14 cellular contexts compared by ENCODE assay signal in genomic region chr6:33697845-33698244, GRCh38. TPM values are rescaled to one million over a fixed set of nuclear protein-coding genes. Genes with fewer than 3 reads are reported as not detected.
DNase-seq lines count a peak whose midpoint lies in the region; ATAC-seq and TF ChIP-seq lines count a peak whose summit lies in the region.
"Had no signal": no experiment of that assay in that cellular context is flagged by ENCODE, and none has a peak within 500 bp of the region (broad histone marks: within the 10 kb centered on the region; RNA-seq: fewer than 3 reads in every experiment).

No MANE protein-coding gene starts in this region.

- H3K4me1 ChIP-seq in right atrium auricular region: peaks cover 0 to 75% of the 10 kb centered on the region in 2 donors
- H3K4me1 ChIP-seq in endodermal cell (ENCODE audit: control insufficient read depth, insufficient read depth, low read length): peaks cover 3% of the 10 kb centered on the region
- H3K4me1 ChIP-seq in thymus (ENCODE audit: control insufficient read depth, insufficient read depth, low read length): peaks cover 41% of the 10 kb centered on the region
- H3K4me1 ChIP-seq in testis: peaks cover 31% of the 10 kb centered on the region
- peaks cover 0 to 2% (median 0%) of the 10 kb centered on the region in 4 donors for H3K4me1 ChIP-seq in right lobe of liver

- no peak for TF ChIP-seq CTCF in right atrium auricular region (IDR thresholded peaks at IDR 0.05)
- TF ChIP-seq CTCF in endodermal cell (conservative IDR thresholded peaks at IDR 0.05): no peak
- TF ChIP-seq CTCF in testis (IDR thresholded peaks at IDR 0.05): no peak
- no peak for TF ChIP-seq CTCF in right lobe of liver (IDR thresholded peaks at IDR 0.05)

- H3K36me3 Mint-ChIP-seq in T-helper 17 cell (ENCODE audit: low read depth): no peaks in the 10 kb centered on the region
- peaks cover 44% of the 10 kb centered on the region for H3K36me3 Mint-ChIP-seq in endodermal cell (ENCODE audit: low read depth)

- no peak overlapping the region for H3K4me3 Mint-ChIP-seq in T-helper 17 cell
- H3K4me3 Mint-ChIP-seq in endodermal cell: no peak overlapping the region
- H3K4me3 Mint-ChIP-seq: CD14-positive monocyte had no signal

- H3K27ac Mint-ChIP-seq in T-helper 17 cell (peak overlapping the region; percentile 99), endodermal cell (peak overlapping the region; percentile 11)

- no peak overlapping the region for H3K9ac ChIP-seq in endodermal cell (ENCODE audit: extremely low read depth, low read length, poor library complexity, severe bottlenecking)

- WGBS in endodermal cell (ENCODE audit: insufficient coverage in 1 of 2, insufficient read length in 1 of 2), 2 experiments: 95 to 98% methylated on average over 9 to 10 of the region's 10 CpGs
- WGBS in thymus: 97% methylated on average over 10 of the region's 10 CpGs
- WGBS in testis, 2 donors: 97 to 98% methylated on average over 10 of the region's 10 CpGs
- WGBS in right lobe of liver (ENCODE audit: insufficient coverage, low coverage, low lambda C conversion rate, missing lambda C conversion rate): 100% methylated on average over 4 of the region's 10 CpGs

- H3K4me1 Mint-ChIP-seq in T-helper 17 cell: peaks cover 38% of the 10 kb centered on the region
- peaks cover 9% of the 10 kb centered on the region for H3K4me1 Mint-ChIP-seq in endodermal cell

- no peaks in the 10 kb centered on the region for H3K9me3 Mint-ChIP-seq in endodermal cell
- H3K9me3 Mint-ChIP-seq: CD14-positive monocyte had no signal

- H3K36me3 ChIP-seq in right atrium auricular region (peaks cover 42% of the 10 kb centered on the region), endodermal cell (ENCODE audit: control insufficient read depth, insufficient read depth, low read length) (peaks cover 59% of the 10 kb centered on the region), thymus (ENCODE audit: control insufficient read depth, insufficient read depth) (peaks cover 17% of the 10 kb centered on the region), testis (ENCODE audit: low read depth, missing control alignments) (no peaks in the 10 kb centered on the region), right lobe of liver (peaks cover 0 to 6% (median 3%) of the 10 kb centered on the region in 4 donors)

- intact Hi-C loops in Right ventricle myocardium superior (cut with DNase I): no loop called here
- intact Hi-C loops in testis (cut with DNase I; ENCODE audit: low total_unique reads): no loop called here
- intact Hi-C loops in right lobe of liver (cut with DNase I): no loop called here

- H3K9me3 ChIP-seq in right atrium auricular region (no peaks in the 10 kb centered on the region), T-helper 17 cell (ENCODE audit: control insufficient read depth, low read length, poor library complexity, severe bottlenecking) (no peaks in the 10 kb centered on the region), endodermal cell (ENCODE audit: control insufficient read depth, low read length) (no peaks in the 10 kb centered on the region), thymus (ENCODE audit: control insufficient read depth) (no peaks in the 10 kb centered on the region), testis (no peaks in the 10 kb centered on the region), right lobe of liver (no peaks in the 10 kb centered on the region)
- H3K9me3 ChIP-seq: gastroesophageal sphincter had no signal

- H3K27me3 Mint-ChIP-seq in T-helper 17 cell: no peaks in the 10 kb centered on the region
- no peaks in the 10 kb centered on the region for H3K27me3 Mint-ChIP-seq in endodermal cell (ENCODE audit: insufficient read depth)

- TF ChIP-seq POLR2A in testis (IDR thresholded peaks at IDR 0.05): no peak
- no peak for TF ChIP-seq POLR2A in right lobe of liver (IDR thresholded peaks at IDR 0.05)

- H3K4me3 ChIP-seq in right atrium auricular region: no peak overlapping the region
- no peak overlapping the region for H3K4me3 ChIP-seq in endodermal cell (ENCODE audit: low read length)
- H3K4me3 ChIP-seq in thymus (ENCODE audit: low read length): no peak overlapping the region
- no peak overlapping the region for H3K4me3 ChIP-seq in testis
- H3K4me3 ChIP-seq in right lobe of liver: no peak overlapping the region
- H3K4me3 ChIP-seq: gastroesophageal sphincter had no signal

- H3K27me3 ChIP-seq in right atrium auricular region (no peaks in the 10 kb centered on the region), endodermal cell (ENCODE audit: control insufficient read depth, insufficient read depth, low read length, poor library complexity, severe bottlenecking) (no peaks in the 10 kb centered on the region), thymus (ENCODE audit: control insufficient read depth, insufficient read depth) (no peaks in the 10 kb centered on the region), testis (no peaks in the 10 kb centered on the region), right lobe of liver (no peaks in the 10 kb centered on the region)
- H3K27me3 ChIP-seq: brain microvascular endothelial cell, gastroesophageal sphincter had no signal

- ATAC-seq in Right ventricle myocardium superior (ENCODE audit: poor library complexity) (no peak), T-helper 17 cell (no peak), right lobe of liver (no peak)

- no peak for DNase-seq in right atrium auricular region (ENCODE audit: low spot score)
- DNase-seq in Right ventricle myocardium superior: no peak
- DNase-seq in T-helper 17 cell: no peak
- DNase-seq in endodermal cell: no peak
- DNase-seq in testis: no peak
- DNase-seq in DMS 273 (lab: John Stamatoyannopoulos, UW; ENCODE audit: unreplicated experiment): no peak
- no peak for DNase-seq in right lobe of liver
- DNase-seq: brain microvascular endothelial cell; GOT3; retina; stimulated activated CD4-positive, alpha-beta T cell treated with anti-CD3 and anti-CD28 coated beads, Interleukin-2, amount 100 ng/mL, for 48 hours had no signal

- H3K27ac ChIP-seq in right atrium auricular region: peak overlapping the region; percentile 85 to 87
- no peak overlapping the region for H3K27ac ChIP-seq in endodermal cell (ENCODE audit: low read depth, low read length)
- peak overlapping the region; percentile 6 for H3K27ac ChIP-seq in thymus (ENCODE audit: low read depth)
- peak overlapping the region in 1 of 2 donors; percentile 37 for H3K27ac ChIP-seq in testis
- H3K27ac ChIP-seq in right lobe of liver: no peak overlapping the region
- H3K27ac ChIP-seq: brain microvascular endothelial cell had no signal

RNA-seq across cellular contexts. Expression of gene UQCC2, which starts 13.7 kb away (rescaled TPM):
- total RNA-seq in right atrium auricular region: 100 to 1,000 TPM in 1 of 2 donors, 10 to 100 TPM in 1; 69.1 to 143 TPM
- 208 TPM for total RNA-seq in Right ventricle myocardium superior
- total RNA-seq in T-helper 17 cell: 10 to 100 TPM; 17.3 to 19.8 TPM
- 100 to 1,000 TPM; 120 to 174 TPM for total RNA-seq in endodermal cell
- polyA plus RNA-seq in endodermal cell (2013, experiment 1 of 2): 170 TPM
- 163 TPM for polyA plus RNA-seq in endodermal cell (2013, experiment 2 of 2)
- 67.3 TPM for polyA plus RNA-seq in thymus
- 10 to 100 TPM; 18.1 to 36.2 TPM for total RNA-seq in testis
- polyA plus RNA-seq in testis (ENCODE audit: insufficient read depth, low read depth, low replicate concordance): 119 TPM
- total RNA-seq in right lobe of liver: 10 to 100 TPM; 23.7 to 38.4 (median 31.5) TPM

RNA-seq across cellular contexts. Expression of gene IP6K3, which starts 48.9 kb away (rescaled TPM):
- total RNA-seq in right atrium auricular region: 10 to 100 TPM; 17.3 to 29.9 TPM
- 44.2 TPM for total RNA-seq in Right ventricle myocardium superior
- not detected for total RNA-seq in T-helper 17 cell
- total RNA-seq in endodermal cell: not detected
- 1.1 TPM for polyA plus RNA-seq in endodermal cell (2013, experiment 1 of 2)
- 2.3 TPM for polyA plus RNA-seq in endodermal cell (2013, experiment 2 of 2)
- 6.6 TPM for polyA plus RNA-seq in thymus
- under 1 TPM in 1 of 2 donors, not detected in 1; 0.16 TPM for total RNA-seq in testis
- 0.15 TPM for polyA plus RNA-seq in testis (ENCODE audit: insufficient read depth, low read depth, low replicate concordance)
- 10 to 100 TPM in 3 of 6 experiments, 1 to 10 TPM in 3; 4.8 to 28.0 (median 9.7) TPM for total RNA-seq in right lobe of liver
- polyA plus RNA-seq: CD14-positive monocyte had no signal

Comparison
In these comparisons a context has a peak if more than half of its experiments do, and no peak if none do; other contexts are left out.
1. H3K27ac ChIP-seq: peak in right atrium auricular region (2 of 2) and thymus (single experiment); none in endodermal cell (single experiment) and right lobe of liver (0 of 3).
2. RNA of gene IP6K3, which starts 48.9 kb away (total RNA-seq): 44.2 TPM in Right ventricle myocardium superior (single experiment), 17.3 to 29.9 TPM in right atrium auricular region and 4.8 to 28.0 TPM in right lobe of liver; 0.16 TPM in testis, not detected in endodermal cell and not detected in T-helper 17 cell; every median in the first group is over 4 times any median in the second.